30 cellular contexts compared by ENCODE assay signal in genomic region chr1:61865646-61866220, GRCh38.
DNase-seq lines count a peak whose midpoint lies in the region; ATAC-seq, FAIRE-seq and TF ChIP-seq lines count a peak whose summit lies in the region.
"Had no signal": no experiment of that assay in that cellular context is flagged by ENCODE, and none has a peak within 500 bp of the region (broad histone marks: within the 10 kb centered on the region; RNA-seq: fewer than 3 reads in every experiment).

No MANE protein-coding gene starts in this region.

- no peak for TF ChIP-seq POLR2A in H54 (IDR thresholded peaks at IDR 0.05; ENCODE audit: low read depth, low read length)

- FAIRE-seq in H54 (lab: Jason Lieb, UNC), result no peak
- FAIRE-seq: H1 had no signal

- H3K9me3 Mint-ChIP-seq in stimulated activated naive CD8-positive, alpha-beta T cell treated with anti-CD3 and anti-CD28 coated beads, Interleukin-15, amount 100 ng/mL, for 72 hours, result no peaks in the 10 kb centered on the region
- H3K9me3 Mint-ChIP-seq: activated CD4-positive, alpha-beta T cell treated with anti-CD3 and anti-CD28 coated beads, Interleukin-2, amount 10 ng/mL, durations not matched to agents 24 days and 14 days; CD8-positive, alpha-beta T cell had no signal

- peak overlapping the region; percentile 10; the same call in 1 of the 2 replicates for H3K27ac ChIP-seq in VCaP
- H3K27ac ChIP-seq: dorsolateral prefrontal cortex, esophagus squamous epithelium, hepatocyte, lower lobe of right lung, neutrophil, PC-9, right lobe of liver, tibial nerve had no signal

- TF ChIP-seq CTCF in VCaP (conservative IDR thresholded peaks at IDR 0.05), result no peak

- no peak overlapping the region for H3K27ac Mint-ChIP-seq in stimulated activated naive CD8-positive, alpha-beta T cell treated with anti-CD3 and anti-CD28 coated beads, Interleukin-15, amount 100 ng/mL, for 72 hours
- H3K27ac Mint-ChIP-seq: activated CD4-positive, alpha-beta T cell treated with anti-CD3 and anti-CD28 coated beads, Interleukin-2, amount 10 ng/mL, durations not matched to agents 24 days and 14 days; activated naive CD8-positive, alpha-beta T cell; CD8-positive, alpha-beta T cell; naive thymus-derived CD4-positive, alpha-beta T cell had no signal

- H3K4me3 Mint-ChIP-seq in stimulated activated naive CD8-positive, alpha-beta T cell treated with anti-CD3 and anti-CD28 coated beads, Interleukin-15, amount 100 ng/mL, for 72 hours, result no peak overlapping the region
- H3K4me3 Mint-ChIP-seq: activated CD4-positive, alpha-beta T cell treated with anti-CD3 and anti-CD28 coated beads, Interleukin-2, amount 10 ng/mL, durations not matched to agents 24 days and 14 days; activated naive CD8-positive, alpha-beta T cell; CD8-positive, alpha-beta T cell; naive thymus-derived CD4-positive, alpha-beta T cell had no signal

- H3K4me1 Mint-ChIP-seq in stimulated activated naive CD8-positive, alpha-beta T cell treated with anti-CD3 and anti-CD28 coated beads, Interleukin-15, amount 100 ng/mL, for 72 hours, result no peaks in the 10 kb centered on the region
- H3K4me1 Mint-ChIP-seq: activated CD4-positive, alpha-beta T cell treated with anti-CD3 and anti-CD28 coated beads, Interleukin-2, amount 10 ng/mL, durations not matched to agents 24 days and 14 days; naive thymus-derived CD4-positive, alpha-beta T cell had no signal

- peak; percentile 59 for ATAC-seq in stimulated activated naive CD8-positive, alpha-beta T cell treated with anti-CD3 and anti-CD28 coated beads, Interleukin-15, amount 100 ng/mL, for 72 hours
- ATAC-seq in stimulated activated naive CD8-positive, alpha-beta T cell treated with anti-CD3 and anti-CD28 coated beads, Interleukin-15, Interleukin-2, amounts not matched to agents 100 U/mL and 50 U/mL, for 24 hours, result no peak
- ATAC-seq in HG02588 (IDR thresholded peaks at IDR 0.05; ENCODE audit: unreplicated experiment) (peak; percentile 44), GM19397 (IDR thresholded peaks at IDR 0.05; ENCODE audit: unreplicated experiment) (no peak), GM21619 (IDR thresholded peaks at IDR 0.05; ENCODE audit: unreplicated experiment) (no peak), HG02571 (IDR thresholded peaks at IDR 0.05; ENCODE audit: unreplicated experiment) (no peak)
- ATAC-seq: CD8-positive, alpha-beta T cell; lower lobe of right lung; naive thymus-derived CD4-positive, alpha-beta T cell; right lobe of liver had no signal

- H3K27me3 Mint-ChIP-seq in stimulated activated naive CD8-positive, alpha-beta T cell treated with anti-CD3 and anti-CD28 coated beads, Interleukin-15, amount 100 ng/mL, for 72 hours, result no peaks in the 10 kb centered on the region
- H3K27me3 Mint-ChIP-seq: activated CD4-positive, alpha-beta T cell treated with anti-CD3 and anti-CD28 coated beads, Interleukin-2, amount 10 ng/mL, durations not matched to agents 24 days and 14 days; activated naive CD8-positive, alpha-beta T cell; naive thymus-derived CD4-positive, alpha-beta T cell had no signal

- DNase-seq in stimulated activated naive CD8-positive, alpha-beta T cell treated with anti-CD3 and anti-CD28 coated beads, Interleukin-15, amount 100 ng/mL, for 72 hours, result no peak
- DNase-seq in stimulated activated naive CD8-positive, alpha-beta T cell treated with anti-CD3 and anti-CD28 coated beads, Interleukin-15, Interleukin-2, amounts not matched to agents 100 U/mL and 50 U/mL, for 24 hours, result no peak
- DNase-seq in H54 (ENCODE audit: insufficient read length, low spot score), result no peak
- DNase-seq: activated CD4-positive, alpha-beta T cell treated with anti-CD3 and anti-CD28 coated beads, Interleukin-2, amount 10 ng/mL, durations not matched to agents 24 days and 14 days; activated effector memory CD4-positive, alpha-beta T cell treated with anti-CD3 and anti-CD28 coated beads, Interleukin-2, amount 50 U/mL, for 16 hours; CD8-positive, alpha-beta T cell; dorsolateral prefrontal cortex; esophagus squamous epithelium; foreskin melanocyte; kidney glomerular epithelial cell; lower lobe of right lung; naive thymus-derived CD4-positive, alpha-beta T cell; NCI-H1092 treated with DMSO at 0.1 percent for 48 hours; NCI-H1694 treated with DMSO at 0.1 percent for 48 hours; NCI-H510A treated with DMSO at 0.1 percent for 48 hours; NK-92 treated with Interleukin-12 subunit alpha and Interleukin-12 subunit beta, amount 100 ng/mL, for 24 hours; PC-9; right lobe of liver; SHP77; T1000 had no signal

Comparison
In these comparisons a context has a peak if more than half of its experiments do, and no peak if none do; other contexts are left out.
1. ATAC-seq: peak in stimulated activated naive CD8-positive, alpha-beta T cell treated with anti-CD3 and anti-CD28 coated beads, Interleukin-15, amount 100 ng/mL, for 72 hours (single experiment) and HG02588 (single experiment); none in stimulated activated naive CD8-positive, alpha-beta T cell treated with anti-CD3 and anti-CD28 coated beads, Interleukin-15, Interleukin-2, amounts not matched to agents 100 U/mL and 50 U/mL, for 24 hours (single experiment), GM19397 (single experiment), GM21619 (single experiment) and HG02571 (single experiment).